In genomic region chr1:152185544-152186391, GRCh38 we compare ENCODE assay signal across 2 cellular contexts.
TF ChIP-seq lines count a peak whose summit lies in the region.

No MANE protein-coding gene starts in this region.

TF ChIP-seq in HCT116, 20 proteins besides CTCF, POLR2A, EP300 and RAD21:
- TF ChIP-seq POLR2AphosphoS5 (IDR thresholded peaks at IDR 0.05; ENCODE audit: low read depth, low read length) (no peak), SRF (IDR thresholded peaks at IDR 0.05; ENCODE audit: low read depth) (no peak), EGR1 (IDR thresholded peaks at IDR 0.05; ENCODE audit: low read depth) (no peak), JUND (IDR thresholded peaks at IDR 0.05) (no peak), EZH2phosphoT487 (IDR thresholded peaks at IDR 0.05; ENCODE audit: borderline replicate concordance) (no peak), SP1 (IDR thresholded peaks at IDR 0.05; ENCODE audit: low read depth) (no peak), EZH2 (IDR thresholded peaks at IDR 0.05) (no peak), CBX3 (IDR thresholded peaks at IDR 0.05; ENCODE audit: low read depth) (no peak), YY1 (IDR thresholded peaks at IDR 0.05; ENCODE audit: extremely low read depth, insufficient replicate concordance, low read depth, low read length) (no peak)

TF ChIP-seq in H1, 55 proteins besides CTCF, POLR2A, EP300 and RAD21:
- TF ChIP-seq ZNF274 (IDR thresholded peaks at IDR 0.05; ENCODE audit: borderline replicate concordance, extremely low read depth, low read length) (no peak), CHD1 (IDR thresholded peaks at IDR 0.05; ENCODE audit: low read depth, low read length) (no peak), NRF1 (IDR thresholded peaks at IDR 0.05; ENCODE audit: low read depth, low read length) (no peak), KDM4A (IDR thresholded peaks at IDR 0.05; ENCODE audit: low read depth, low read length, severe bottlenecking) (no peak), CHD2 (IDR thresholded peaks at IDR 0.05; ENCODE audit: low read length) (no peak), POU5F1 (IDR thresholded peaks at IDR 0.05; ENCODE audit: low read depth, low read length) (no peak), HDAC2 (IDR thresholded peaks at IDR 0.05; ENCODE audit: borderline replicate concordance in 1 of 2, low read depth in 2 of 2, low read length in 2 of 2) (no peak), CBX5 (IDR thresholded peaks at IDR 0.05; ENCODE audit: low read depth, low read length) (no peak), CREB1 (IDR thresholded peaks at IDR 0.05) (no peak), JUN (IDR thresholded peaks at IDR 0.05; ENCODE audit: low read depth, low read length) (no peak), SAP30 (IDR thresholded peaks at IDR 0.05; ENCODE audit: insufficient read depth, insufficient replicate concordance, low read length) (no peak), TEAD4 (IDR thresholded peaks at IDR 0.05; ENCODE audit: low read depth, low read length) (no peak), RFX5 (IDR thresholded peaks at IDR 0.05; ENCODE audit: borderline replicate concordance, low read depth, low read length) (no peak), BRCA1 (IDR thresholded peaks at IDR 0.05; ENCODE audit: low read depth, low read length) (no peak), SIX5 (IDR thresholded peaks at IDR 0.05; ENCODE audit: low read depth, low read length) (no peak), BCL11A (IDR thresholded peaks at IDR 0.05; ENCODE audit: low read depth in 2 of 2, low read length in 2 of 2) (no peak), GABPA (IDR thresholded peaks at IDR 0.05; ENCODE audit: borderline replicate concordance, insufficient read depth, low read length) (no peak), EZH2 (IDR thresholded peaks at IDR 0.05; ENCODE audit: low read depth, low read length, severe bottlenecking) (no peak)
